ENCODE assay signal across 8 cellular contexts in genomic region chr14:75280448-75280830, GRCh38. TPM values are rescaled to one million over a fixed set of nuclear protein-coding genes. Genes with fewer than 3 reads are reported as not detected.
DNase-seq lines count a peak whose midpoint lies in the region; ATAC-seq, FAIRE-seq and TF ChIP-seq lines count a peak whose summit lies in the region.

No MANE protein-coding gene starts in this region.

- 93% methylated on average over 6 of the region's 6 CpGs for WGBS in pancreas, 2 donors

- H3K9me3 ChIP-seq in CD4-positive, alpha-beta memory T cell (ENCODE audit: control insufficient read depth in 1 of 2, low read length in 2 of 2) = no peaks in the 10 kb centered on the region
- H3K9me3 ChIP-seq in pancreas = no peaks in the 10 kb centered on the region

- peaks cover 14 to 46% of the 10 kb centered on the region in 2 donors for H3K36me3 Mint-ChIP-seq in CD4-positive, alpha-beta memory T cell
- peaks cover 10 to 13% of the 10 kb centered on the region in 2 donors for H3K36me3 Mint-ChIP-seq in activated T-cell treated with anti-CD3 and anti-CD28 coated beads, Interleukin-2, amount 50 U/mL, for 72 hours (ENCODE audit: insufficient read depth in 2 of 2)

- ATAC-seq in activated T-cell treated with anti-CD3 and anti-CD28 coated beads, Interleukin-2, amount 50 U/mL, for 72 hours (replicated peaks in 1 of 2) = no peak
- ATAC-seq in pancreas = no peak
- ATAC-seq in esophagus mucosa = no peak
- no peak for ATAC-seq in HG03342 (IDR thresholded peaks at IDR 0.05; ENCODE audit: unreplicated experiment)

- H3K4me1 Mint-ChIP-seq in CD4-positive, alpha-beta memory T cell = peaks cover 24 to 72% (median 35%) of the 10 kb centered on the region in 4 donors
- H3K4me1 Mint-ChIP-seq in activated T-cell treated with anti-CD3 and anti-CD28 coated beads, Interleukin-2, amount 50 U/mL, for 72 hours (ENCODE audit: low read depth) = peaks cover 42% of the 10 kb centered on the region

- CTCF ChIA-PET in CD4-positive, alpha-beta memory T cell (lab: Charles Lee; ENCODE audit: partially characterized antibody) = interaction anchor here (1.9 kb wide), 2 partner anchors 15 to 48 kb away, joined by 6 to 7 read pairs; no protein-coding TSS in a partner anchor

- DNase-seq in CD4-positive, alpha-beta memory T cell = peak in 2 of 5 donors; percentile 40 to 44
- DNase-seq in activated T-cell treated with anti-CD3 and anti-CD28 coated beads, Interleukin-2, amount 50 U/mL, for 72 hours = no peak
- DNase-seq in foreskin fibroblast (no peak), pancreas (no peak), 8988T (no peak)
- DNase-seq in activated CD4-positive, alpha-beta T cell treated with anti-CD3 and anti-CD28 coated beads, Interleukin-2, amount 50 U/mL, for 4 hours = no peak

- peaks cover 0 to 31% (median 0%) of the 10 kb centered on the region in 8 donors for H3K9me3 Mint-ChIP-seq in CD4-positive, alpha-beta memory T cell
- no peaks in the 10 kb centered on the region for H3K9me3 Mint-ChIP-seq in activated T-cell treated with anti-CD3 and anti-CD28 coated beads, Interleukin-2, amount 50 U/mL, for 72 hours

- FAIRE-seq in pancreas (lab: Jason Lieb, UNC) = no peak

- H3K27ac Mint-ChIP-seq in CD4-positive, alpha-beta memory T cell = peak overlapping the region; percentile 78 to 100 (median 99)
- peak overlapping the region; percentile 75 for H3K27ac Mint-ChIP-seq in activated T-cell treated with anti-CD3 and anti-CD28 coated beads, Interleukin-2, amount 50 U/mL, for 72 hours

- POLR2A ChIA-PET in CD4-positive, alpha-beta memory T cell (lab: Charles Lee; ENCODE audit: partially characterized antibody) = interaction anchor here (1.8 to 2.0 kb wide), 4 partner anchors 13 to 33 kb away, joined by 6 to 10 read pairs (median 6); no protein-coding TSS in a partner anchor

- peak overlapping the region; percentile 90 to 98 (median 94) for H3K4me3 Mint-ChIP-seq in CD4-positive, alpha-beta memory T cell
- H3K4me3 Mint-ChIP-seq in activated T-cell treated with anti-CD3 and anti-CD28 coated beads, Interleukin-2, amount 50 U/mL, for 72 hours = peak overlapping the region; percentile 93 to 97

- TF ChIP-seq CTCF in foreskin fibroblast (IDR thresholded peaks at IDR 0.05; ENCODE audit: low read depth, low read length) (no peak), pancreas (IDR thresholded peaks at IDR 0.05) (no peak)

- intact Hi-C loops in CD4-positive, alpha-beta memory T cell (cut with micrococcal nuclease) = no loop called here
- intact Hi-C loops in pancreas (cut with DNase I) = loop anchor here in 1 of 3 donors (10.0 kb wide), 1 partner anchor 116 kb away; no protein-coding TSS in a partner anchor

- peaks cover 38% of the 10 kb centered on the region for H3K4me1 ChIP-seq in CD4-positive, alpha-beta memory T cell (ENCODE audit: insufficient read depth, low read length)
- peaks cover 15 to 36% (median 19%) of the 10 kb centered on the region in 3 donors for H3K4me1 ChIP-seq in pancreas

- H3K36me3 ChIP-seq in CD4-positive, alpha-beta memory T cell (ENCODE audit: insufficient read depth, low read length) = no peaks in the 10 kb centered on the region
- H3K36me3 ChIP-seq in pancreas = peaks cover 0 to 18% (median 0%) of the 10 kb centered on the region in 3 donors

- H3K27me3 Mint-ChIP-seq in CD4-positive, alpha-beta memory T cell = peaks cover 0 to 28% of the 10 kb centered on the region in 2 donors
- H3K27me3 Mint-ChIP-seq in activated T-cell treated with anti-CD3 and anti-CD28 coated beads, Interleukin-2, amount 50 U/mL, for 72 hours (ENCODE audit: low read depth) = peaks cover 34% of the 10 kb centered on the region

- peaks cover 6% of the 10 kb centered on the region for H3K27me3 ChIP-seq in CD4-positive, alpha-beta memory T cell (ENCODE audit: insufficient read depth, low read length)
- H3K27me3 ChIP-seq in pancreas = no peaks in the 10 kb centered on the region

- peak overlapping the region; percentile 75 for H3K27ac ChIP-seq in CD4-positive, alpha-beta memory T cell (ENCODE audit: low read depth, low read length)
- H3K27ac ChIP-seq in pancreas = no peak overlapping the region

- no peak overlapping the region for H3K4me3 ChIP-seq in CD4-positive, alpha-beta memory T cell (ENCODE audit: low read length in 2 of 2)
- peak overlapping the region; percentile 71 to 99 for H3K4me3 ChIP-seq in foreskin fibroblast (ENCODE audit: low read depth in 1 of 2, low read length in 2 of 2)
- peak overlapping the region; percentile 49 to 99 (median 77) for H3K4me3 ChIP-seq in pancreas

RNA-seq across cellular contexts. Expression of gene FOS, which starts 1.8 kb away (rescaled TPM):
- total RNA-seq in CD4-positive, alpha-beta memory T cell = 1 to 10 TPM; 4.1 to 4.3 TPM
- 100 to 1,000 TPM; 162 to 519 TPM for polyA plus RNA-seq in CD4-positive, alpha-beta memory T cell
- total RNA-seq in activated T-cell treated with anti-CD3 and anti-CD28 coated beads, Interleukin-2, amount 50 U/mL, for 72 hours = 10 to 100 TPM; 39.1 to 41.7 TPM
- total RNA-seq in pancreas = 100 to 1,000 TPM in 2 of 6 donors, 10 to 100 TPM in 4; 56.4 to 209 (median 81.4) TPM
- polyA plus RNA-seq in pancreas = 100 to 1,000 TPM; 103 to 303 TPM
- 125 TPM for total RNA-seq in esophagus mucosa

Comparison
In these comparisons a context has a peak if more than half of its experiments do, and no peak if none do; other contexts are left out.
1. H3K4me3 ChIP-seq: peak in foreskin fibroblast (2 of 2) and pancreas (4 of 4); none in CD4-positive, alpha-beta memory T cell (0 of 2).
2. RNA of gene FOS, which starts 1.8 kb away (total RNA-seq): 125 TPM in esophagus mucosa (single experiment), 56.4 to 209 TPM in pancreas and 39.1 to 41.7 TPM in activated T-cell treated with anti-CD3 and anti-CD28 coated beads, Interleukin-2, amount 50 U/mL, for 72 hours; 4.1 to 4.3 TPM in CD4-positive, alpha-beta memory T cell; every median in the first group is over 4 times any median in the second.